In the genomic region with DNA sequence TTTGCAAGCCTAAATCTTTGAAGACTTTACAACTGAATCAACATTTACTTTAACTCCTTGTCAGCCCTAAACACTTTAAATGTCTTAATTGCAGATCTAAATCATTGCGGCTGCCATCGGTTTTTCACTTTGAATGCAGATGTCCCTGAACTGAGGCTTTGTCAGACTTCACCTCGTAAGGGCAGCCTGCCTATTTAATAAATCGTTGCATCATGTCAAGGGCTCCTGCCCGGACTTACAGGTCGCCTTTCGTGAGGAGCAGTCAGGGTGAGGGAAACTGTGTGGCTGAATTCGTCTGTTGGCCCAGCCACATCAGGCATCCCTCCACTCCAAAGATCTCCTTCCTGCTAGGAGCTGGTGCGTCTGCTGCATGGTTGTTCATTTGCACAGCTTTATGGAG, we compare ENCODE assay signal across 15 cellular contexts.
DNase-seq lines count a peak whose midpoint lies in the region; ATAC-seq and TF ChIP-seq lines count a peak whose summit lies in the region.
"Had no signal": no experiment of that assay in that cellular context is flagged by ENCODE, and none has a peak within 500 bp of the region (broad histone marks: within the 10 kb centered on the region; RNA-seq: fewer than 3 reads in every experiment).

No MANE protein-coding gene starts in this region.

- no peaks in the 10 kb centered on the region for H3K9me3 Mint-ChIP-seq in nephron
- H3K9me3 Mint-ChIP-seq: GM23338 had no signal

- H3K27ac ChIP-seq in esophagus muscularis mucosa (replicated peaks in 1 of 4), result no peak overlapping the region
- H3K27ac ChIP-seq: A549, C4-2B had no signal

- no peak for ATAC-seq in GM19397 (IDR thresholded peaks at IDR 0.05; ENCODE audit: unreplicated experiment)
- no peak for ATAC-seq in HG03521 (IDR thresholded peaks at IDR 0.05; ENCODE audit: unreplicated experiment)
- ATAC-seq: A549, GM12878, GM23338 had no signal

- no peak for TF ChIP-seq POLR2A in esophagus muscularis mucosa (IDR thresholded peaks at IDR 0.05; ENCODE audit: low read depth)

- no peaks in the 10 kb centered on the region for H3K36me3 ChIP-seq in esophagus muscularis mucosa
- H3K36me3 ChIP-seq: BE2C had no signal

- no peak overlapping the region for H3K4me3 ChIP-seq in esophagus muscularis mucosa
- H3K4me3 ChIP-seq: A549, GM12878, GM23338 had no signal

- 83% methylated on average over 9 of the region's 9 CpGs for WGBS in esophagus muscularis mucosa

- DNase-seq in esophagus muscularis mucosa (ENCODE audit: extremely low spot score) (peak; percentile 37), left kidney (ENCODE audit: low read depth, low spot score) (peak; percentile 72), HUDEP-2 (lab: John Stamatoyannopoulos, UW; ENCODE audit: unreplicated experiment in 76 of 76) (no peak)
- DNase-seq in effector CD4-positive, alpha-beta T cell, result no peak
- DNase-seq: BE2C; CD4-positive, alpha-beta memory T cell; DMS79; H7 had no signal

- intact Hi-C loops in esophagus muscularis mucosa (cut with DNase I), result no loop called here

- H3K27me3 Mint-ChIP-seq in nephron (ENCODE audit: low read depth), result no peaks in the 10 kb centered on the region

- TF ChIP-seq CTCF in esophagus muscularis mucosa (IDR thresholded peaks at IDR 0.05) (no peak), nephron (IDR thresholded peaks at IDR 0.05; ENCODE audit: unreplicated experiment in 3 of 3) (no peak)

- H3K27me3 ChIP-seq in esophagus muscularis mucosa, result no peaks in the 10 kb centered on the region
- H3K27me3 ChIP-seq: BE2C had no signal

- peaks cover 0 to 6% (median 0%) of the 10 kb centered on the region in 4 donors for H3K4me1 ChIP-seq in esophagus muscularis mucosa
- H3K4me1 ChIP-seq: A549, BE2C had no signal

- peak overlapping the region in 2 of 3 experiments; percentile 72 to 75 for H3K27ac Mint-ChIP-seq in nephron
- H3K27ac Mint-ChIP-seq: CD4-positive, alpha-beta memory T cell; GM23338 had no signal

- H3K36me3 Mint-ChIP-seq in nephron (ENCODE audit: low read depth), result no peaks in the 10 kb centered on the region
- H3K36me3 Mint-ChIP-seq: CD4-positive, alpha-beta memory T cell had no signal

- H3K4me3 Mint-ChIP-seq in nephron, result no peak overlapping the region
- H3K4me3 Mint-ChIP-seq: CD4-positive, alpha-beta memory T cell; GM23338 had no signal

- H3K9me3 ChIP-seq in esophagus muscularis mucosa, result no peaks in the 10 kb centered on the region
- H3K9me3 ChIP-seq: A549, BE2C had no signal

- no peak for TF ChIP-seq EP300 in esophagus muscularis mucosa (IDR thresholded peaks at IDR 0.05)

- H3K4me1 Mint-ChIP-seq in nephron, result peaks cover 11% of the 10 kb centered on the region
- H3K4me1 Mint-ChIP-seq: CD4-positive, alpha-beta memory T cell; GM23338 had no signal

Comparison
In these comparisons a context has a peak if more than half of its experiments do, and no peak if none do; other contexts are left out.
1. DNase-seq: peak in esophagus muscularis mucosa (single experiment) and left kidney (single experiment); none in HUDEP-2 (0 of 76) and effector CD4-positive, alpha-beta T cell (single experiment).